ENCODE assay signal across 10 cellular contexts in the genomic region with DNA sequence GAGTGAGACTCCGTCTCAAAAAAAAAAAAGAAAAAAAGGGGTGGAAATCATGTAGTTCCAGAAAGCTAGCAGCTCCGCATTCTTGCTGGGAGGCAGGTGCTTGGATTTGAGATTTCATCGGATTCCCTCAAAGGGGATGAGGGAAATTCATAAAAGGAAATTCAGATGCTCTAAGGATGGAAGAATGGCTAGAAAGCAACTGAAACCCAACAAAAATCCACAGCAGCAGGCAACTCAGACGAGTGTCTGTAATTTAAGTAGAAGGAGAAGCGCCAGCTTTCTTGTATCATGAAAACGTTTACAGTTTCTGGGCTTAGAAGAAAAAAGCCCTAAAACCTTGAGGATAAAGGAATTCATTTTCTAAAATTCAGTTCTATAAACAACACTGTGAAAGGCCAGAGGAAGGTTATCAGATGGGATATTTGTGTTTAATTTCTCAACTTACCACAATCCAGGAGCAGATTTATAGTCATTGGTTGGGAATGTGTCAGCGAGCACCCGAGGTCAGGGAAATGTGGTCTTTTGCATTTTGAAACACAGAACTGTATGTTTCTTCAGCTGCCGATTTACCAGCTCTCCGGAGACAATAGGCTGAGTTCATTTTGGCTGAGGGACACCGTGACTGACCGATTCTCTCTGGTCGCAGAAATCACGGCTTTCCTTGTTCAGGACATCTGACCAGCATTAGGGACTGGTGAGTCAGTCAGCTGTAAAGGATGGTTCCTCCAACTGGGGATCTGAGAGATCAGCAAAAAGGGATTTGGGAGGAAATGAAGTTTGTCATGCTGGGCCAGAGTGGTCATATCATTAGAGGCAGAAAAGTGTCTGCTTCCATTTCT.
DNase-seq lines count a peak whose midpoint lies in the region; ATAC-seq and TF ChIP-seq lines count a peak whose summit lies in the region.
"Had no signal": no experiment of that assay in that cellular context is flagged by ENCODE, and none has a peak within 500 bp of the region (broad histone marks: within the 10 kb centered on the region; RNA-seq: fewer than 3 reads in every experiment).

No MANE protein-coding gene starts in this region.

- peak in 1 of 2 donors; percentile 58 for TF ChIP-seq POLR2A in gastrocnemius medialis (IDR thresholded peaks at IDR 0.05)

- peak; percentile 41 to 64 for ATAC-seq in left cardiac atrium
- ATAC-seq in gastrocnemius medialis, result peak; percentile 71 to 80
- ATAC-seq in stimulated activated naive CD8-positive, alpha-beta T cell treated with anti-CD3 and anti-CD28 coated beads, Interleukin-15, amount 100 ng/mL, for 72 hours, result no peak
- no peak for ATAC-seq in HG02973 (IDR thresholded peaks at IDR 0.05; ENCODE audit: unreplicated experiment)
- ATAC-seq: activated naive CD8-positive, alpha-beta T cell treated with anti-CD3 and anti-CD28 coated beads, Interleukin-2, amount 50 U/mL, for 24 hours; naive thymus-derived CD8-positive, alpha-beta T cell had no signal

- H3K27me3 ChIP-seq in gastrocnemius medialis, result no peaks in the 10 kb centered on the region

- peaks cover 5 to 36% of the 10 kb centered on the region in 2 donors for H3K4me1 ChIP-seq in gastrocnemius medialis

- no peaks in the 10 kb centered on the region for H3K9me3 Mint-ChIP-seq in stimulated activated naive CD8-positive, alpha-beta T cell treated with anti-CD3 and anti-CD28 coated beads, Interleukin-15, amount 100 ng/mL, for 72 hours
- H3K9me3 Mint-ChIP-seq: activated naive CD8-positive, alpha-beta T cell treated with anti-CD3 and anti-CD28 coated beads, Interleukin-2, amount 50 U/mL, for 24 hours; naive thymus-derived CD8-positive, alpha-beta T cell had no signal

- no peak overlapping the region for H3K4me3 Mint-ChIP-seq in stimulated activated naive CD8-positive, alpha-beta T cell treated with anti-CD3 and anti-CD28 coated beads, Interleukin-15, amount 100 ng/mL, for 72 hours
- H3K4me3 Mint-ChIP-seq: activated naive CD8-positive, alpha-beta T cell treated with anti-CD3 and anti-CD28 coated beads, Interleukin-2, amount 50 U/mL, for 24 hours; naive thymus-derived CD8-positive, alpha-beta T cell had no signal

- no peaks in the 10 kb centered on the region for H3K9me3 ChIP-seq in gastrocnemius medialis

- no peaks in the 10 kb centered on the region for H3K36me3 ChIP-seq in gastrocnemius medialis

- H3K27me3 Mint-ChIP-seq in stimulated activated naive CD8-positive, alpha-beta T cell treated with anti-CD3 and anti-CD28 coated beads, Interleukin-15, amount 100 ng/mL, for 72 hours, result peaks cover 48% of the 10 kb centered on the region

- in situ Hi-C loops in gastrocnemius medialis (cut with MboI; ENCODE audit: low sequenced_read_pairs in 4 of 4), result no loop called here

- DNase-seq in GM03348 (ENCODE audit: low spot score) (peak; percentile 88), amniotic stem cell (lab: John Stamatoyannopoulos, UW) (peak; percentile 85), left cardiac atrium (peak; percentile 30), gastrocnemius medialis (peak; percentile 64 to 77), iPS-NIHi7 (ENCODE audit: extremely low spot score) (no peak), GM20000 (ENCODE audit: low spot score) (no peak)
- no peak for DNase-seq in stimulated activated naive CD8-positive, alpha-beta T cell treated with anti-CD3 and anti-CD28 coated beads, Interleukin-15, amount 100 ng/mL, for 72 hours
- DNase-seq: activated naive CD8-positive, alpha-beta T cell treated with anti-CD3 and anti-CD28 coated beads, Interleukin-2, amount 50 U/mL, for 24 hours; naive thymus-derived CD8-positive, alpha-beta T cell had no signal

- H3K27ac ChIP-seq in gastrocnemius medialis, result peak overlapping the region; percentile 37 to 76 (median 60)

- TF ChIP-seq CTCF in gastrocnemius medialis (IDR thresholded peaks at IDR 0.05 in 4 of 5, conservative IDR thresholded peaks at IDR 0.05 in 1 of 5) (no peak), GM20000 (IDR thresholded peaks at IDR 0.05; ENCODE audit: extremely low read depth, missing control alignments) (no peak)

- H3K4me1 Mint-ChIP-seq in stimulated activated naive CD8-positive, alpha-beta T cell treated with anti-CD3 and anti-CD28 coated beads, Interleukin-15, amount 100 ng/mL, for 72 hours, result peaks cover 6% of the 10 kb centered on the region
- H3K4me1 Mint-ChIP-seq: naive thymus-derived CD8-positive, alpha-beta T cell had no signal

- intact Hi-C loops in left cardiac atrium (cut with DNase I), result loop anchor here in 1 of 2 donors (10.0 kb wide), 1 partner anchor 77 kb away; no protein-coding TSS in a partner anchor
- intact Hi-C loops in gastrocnemius medialis (cut with DNase I; ENCODE audit: low total_unique reads), result no loop called here

- H3K27ac Mint-ChIP-seq in stimulated activated naive CD8-positive, alpha-beta T cell treated with anti-CD3 and anti-CD28 coated beads, Interleukin-15, amount 100 ng/mL, for 72 hours, result peak overlapping the region in 1 of 2 donors; percentile 94
- H3K27ac Mint-ChIP-seq: activated naive CD8-positive, alpha-beta T cell treated with anti-CD3 and anti-CD28 coated beads, Interleukin-2, amount 50 U/mL, for 24 hours had no signal

- H3K4me3 ChIP-seq in gastrocnemius medialis, result peak overlapping the region in 1 of 4 donors; percentile 4

Comparison
In these comparisons a context has a peak if more than half of its experiments do, and no peak if none do; other contexts are left out.
1. DNase-seq: peak in GM03348 (single experiment), amniotic stem cell (single experiment), left cardiac atrium (single experiment) and gastrocnemius medialis (2 of 2); none in iPS-NIHi7 (single experiment), stimulated activated naive CD8-positive, alpha-beta T cell treated with anti-CD3 and anti-CD28 coated beads, Interleukin-15, amount 100 ng/mL, for 72 hours (0 of 2) and GM20000 (single experiment).
2. ATAC-seq: peak in left cardiac atrium (2 of 2) and gastrocnemius medialis (2 of 2); none in stimulated activated naive CD8-positive, alpha-beta T cell treated with anti-CD3 and anti-CD28 coated beads, Interleukin-15, amount 100 ng/mL, for 72 hours (single experiment) and HG02973 (single experiment).